Comparison of ENCODE assay signal across 16 cellular contexts in the genomic region with DNA sequence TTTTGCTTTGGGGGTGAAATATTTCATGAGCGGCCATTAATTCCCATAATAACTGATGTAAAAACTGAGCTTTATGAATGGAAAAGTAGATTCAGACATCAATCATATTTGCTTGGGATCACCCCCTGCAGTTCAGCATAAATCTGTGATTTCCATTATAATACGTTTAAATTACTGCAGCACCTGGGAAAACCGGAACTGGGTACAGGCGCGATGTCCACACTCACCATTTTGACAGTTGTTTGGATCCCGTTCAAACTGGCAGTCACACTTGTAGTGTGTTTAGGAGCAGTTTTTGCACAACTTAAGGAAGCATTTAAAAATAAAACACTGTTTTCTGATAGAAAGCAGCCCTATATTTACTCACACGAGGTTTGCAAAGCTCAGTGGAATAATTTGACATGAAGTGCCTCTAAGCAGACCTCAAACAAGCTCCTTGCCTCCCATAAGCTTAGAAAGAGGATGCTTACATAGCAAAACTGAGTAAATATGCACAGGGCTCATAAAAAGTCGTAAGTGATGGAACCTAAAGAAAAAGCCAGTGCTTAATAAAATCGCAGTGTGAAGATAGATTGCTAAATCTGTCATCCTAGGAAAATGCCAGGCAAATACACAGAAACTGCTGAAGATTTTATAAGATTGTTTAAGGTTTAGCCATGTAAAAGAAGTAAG.
A peak's percentile ranks its signal among the peaks of the same experiment; 100 is the strongest.
DNase-seq lines count a peak whose midpoint lies in the region; ATAC-seq and TF ChIP-seq lines count a peak whose summit lies in the region.
"Had no signal": no experiment of that assay in that cellular context is flagged by ENCODE, and none has a peak within 500 bp of the region (broad histone marks: within the 10 kb centered on the region; RNA-seq: fewer than 3 reads in every experiment).

No MANE protein-coding gene starts in this region.

- no peak overlapping the region for H2BK120ac ChIP-seq in trophoblast cell (ENCODE audit: insufficient read depth, low read length, poor library complexity)

- no peaks in the 10 kb centered on the region for H3K79me2 ChIP-seq in trophoblast cell (ENCODE audit: control insufficient read depth, insufficient read depth, low read length, poor library complexity)

- no peak overlapping the region for H4K91ac ChIP-seq in trophoblast cell (ENCODE audit: low read depth, low read length)

- TF ChIP-seq CTCF in left lung (IDR thresholded peaks at IDR 0.05), result no peak

- H3K9me3 ChIP-seq in left lung (no peaks in the 10 kb centered on the region), trophoblast cell (ENCODE audit: insufficient read depth, low read depth, low read length) (no peaks in the 10 kb centered on the region)
- H3K9me3 ChIP-seq: Peyer's patch had no signal

- H3K4me2 ChIP-seq in trophoblast cell (ENCODE audit: low read length), result no peak overlapping the region
- H3K4me2 ChIP-seq: BLaER1 had no signal

- H2BK12ac ChIP-seq in trophoblast cell (ENCODE audit: low read length), result no peak overlapping the region

- ATAC-seq in left lung, result peak; percentile 82
- ATAC-seq in GM18909 (IDR thresholded peaks at IDR 0.05; ENCODE audit: poor library complexity, unreplicated experiment), result no peak

- H3K14ac ChIP-seq in trophoblast cell (ENCODE audit: low read length), result no peak overlapping the region

- H3K36me3 ChIP-seq in left lung (no peaks in the 10 kb centered on the region), trophoblast cell (ENCODE audit: control insufficient read depth in 1 of 2, insufficient read depth in 2 of 2, low read length in 2 of 2) (no peaks in the 10 kb centered on the region)
- H3K36me3 ChIP-seq: Peyer's patch had no signal

- no peak overlapping the region for H3K23ac ChIP-seq in trophoblast cell (ENCODE audit: low read length)

- H3K18ac ChIP-seq in trophoblast cell (ENCODE audit: low read length), result no peak overlapping the region

- H3K4me3 ChIP-seq in left lung, result no peak overlapping the region
- H3K4me3 ChIP-seq in trophoblast cell (ENCODE audit: low read depth, low read length), result no peak overlapping the region
- H3K4me3 ChIP-seq: BLaER1, Peyer's patch had no signal

- H4K12ac ChIP-seq in trophoblast cell (ENCODE audit: low read depth, low read length), result no peak overlapping the region

- H3K9ac ChIP-seq in trophoblast cell (ENCODE audit: low read length), result no peak overlapping the region
- H3K9ac ChIP-seq: BLaER1 had no signal

- no CpG with 5 or more reads among the region's 9 CpGs for WGBS in trophoblast cell (ENCODE audit: extremely low coverage, insufficient coverage, insufficient read length)

- H3K79me1 ChIP-seq in trophoblast cell (ENCODE audit: low read length), result no peaks in the 10 kb centered on the region

- H3K4me1 ChIP-seq in left lung (no peaks in the 10 kb centered on the region), trophoblast cell (ENCODE audit: control insufficient read depth in 1 of 2, insufficient read depth in 2 of 2, low read length in 2 of 2) (peaks cover 0 to 2% of the 10 kb centered on the region in 2 experiments)
- H3K4me1 ChIP-seq: Peyer's patch had no signal

- H3K27me3 ChIP-seq in left lung, result no peaks in the 10 kb centered on the region
- H3K27me3 ChIP-seq in trophoblast cell (ENCODE audit: insufficient read depth, low read length), result no peaks in the 10 kb centered on the region
- H3K27me3 ChIP-seq: BLaER1, Peyer's patch had no signal

- no peak overlapping the region for H4K8ac ChIP-seq in trophoblast cell (ENCODE audit: low read depth, low read length)

- H2AFZ ChIP-seq in trophoblast cell (ENCODE audit: insufficient read depth, low read length, poor library complexity), result no peak overlapping the region

- H3K27ac ChIP-seq in left lung (no peak overlapping the region), trophoblast cell (ENCODE audit: low read depth, low read length) (no peak overlapping the region)
- H3K27ac ChIP-seq: BLaER1, Peyer's patch had no signal

- intact Hi-C loops in left lung (cut with DNase I), result no loop called here

- DNase-seq in DMS79 treated with DMSO at 0.1 percent for 48 hours (lab: John Stamatoyannopoulos, UW), result peak; percentile 10
- no peak for DNase-seq in DMS79 (lab: John Stamatoyannopoulos, UW)
- DNase-seq in NCI-H1092 (lab: John Stamatoyannopoulos, UW), result peak; percentile 2
- peak; percentile 35 for DNase-seq in NCI-H774 (lab: John Stamatoyannopoulos, UW)
- no peak for DNase-seq in left lung
- DNase-seq in trophoblast cell, result no peak
- DNase-seq in OCI-M1 (lab: John Stamatoyannopoulos, UW), result no peak
- DNase-seq: 8988T, Karpas-422, NCI-H1436 treated with DMSO at 0.1 percent for 48 hours, NCI-H526, Peyer's patch, Right ventricle myocardium superior, T-helper 2 cell had no signal

- no peak overlapping the region for H3K4ac ChIP-seq in trophoblast cell (ENCODE audit: low read depth, low read length)

- H2BK5ac ChIP-seq in trophoblast cell (ENCODE audit: low read depth, low read length, poor library complexity), result no peak overlapping the region

- no peak overlapping the region for H2AK5ac ChIP-seq in trophoblast cell (ENCODE audit: low read length)

Comparison
In these comparisons a context has a peak if more than half of its experiments do, and no peak if none do; other contexts are left out.
1. DNase-seq: peak in DMS79 treated with DMSO at 0.1 percent for 48 hours (single experiment), NCI-H1092 (single experiment) and NCI-H774 (single experiment); none in DMS79 (single experiment), left lung (0 of 2), trophoblast cell (0 of 2) and OCI-M1 (single experiment).